Comparison of ENCODE assay signal across 11 cellular contexts in the genomic region with DNA sequence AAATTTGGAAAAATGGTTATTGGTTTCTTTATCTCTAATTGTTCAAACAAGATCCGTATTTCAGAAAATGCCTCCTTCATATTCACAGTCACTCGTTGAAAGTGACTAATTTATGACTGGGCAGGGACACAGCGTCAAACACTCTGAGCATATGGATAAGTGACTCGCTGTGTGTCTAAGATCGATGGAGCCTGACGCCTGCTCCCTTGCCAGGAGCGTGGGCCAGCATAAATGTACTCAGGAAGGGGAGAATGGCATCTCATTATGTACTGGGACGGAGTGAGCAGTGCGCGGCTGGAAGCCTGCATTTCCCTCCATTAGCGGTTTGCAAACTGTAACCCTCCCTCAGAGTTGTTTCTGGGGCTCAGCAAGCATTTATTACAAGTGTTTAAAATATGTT.
DNase-seq lines count a peak whose midpoint lies in the region; ATAC-seq, FAIRE-seq and TF ChIP-seq lines count a peak whose summit lies in the region.
"Had no signal": no experiment of that assay in that cellular context is flagged by ENCODE, and none has a peak within 500 bp of the region (broad histone marks: within the 10 kb centered on the region; RNA-seq: fewer than 3 reads in every experiment).

No MANE protein-coding gene starts in this region.

- H3K79me1 ChIP-seq in IMR-90 (ENCODE audit: low read depth in 1 of 2, low read length in 2 of 2), result no peaks in the 10 kb centered on the region

- H3K4ac ChIP-seq in IMR-90 (ENCODE audit: low read depth, low read length), result 0 out of 2 replicates have a peak overlapping the region, but pooled peaks have one; percentile 4

- no peak overlapping the region for H4K5ac ChIP-seq in IMR-90 (ENCODE audit: low read depth, low read length)

- TF ChIP-seq POLR2A in A549 (IDR thresholded peaks at IDR 0.05; ENCODE audit: low read length) (no peak), IMR-90 (IDR thresholded peaks at IDR 0.05; ENCODE audit: low read depth, low read length) (no peak), endothelial cell of umbilical vein (IDR thresholded peaks at IDR 0.05; ENCODE audit: low read depth, low read length) (no peak)

- H2BK5ac ChIP-seq in IMR-90 (ENCODE audit: low read depth, low read length, poor library complexity, severe bottlenecking), result no peak overlapping the region

- 45% methylated on average over 11 of the region's 11 CpGs for WGBS in A549 (ENCODE audit: missing lambda C conversion rate)
- no CpG with 5 or more reads among the region's 11 CpGs for WGBS in IMR-90 (ENCODE audit: extremely low coverage in 2 of 2, insufficient read length in 1 of 2), 2 experiments
- 4 to 11% methylated on average over 11 of the region's 11 CpGs for WGBS in aorta, 2 donors

- TF ChIP-seq RAD21 in A549 (conservative IDR thresholded peaks at IDR 0.05 in 1 of 2, IDR thresholded peaks at IDR 0.05 in 1 of 2) (no peak), IMR-90 (IDR thresholded peaks at IDR 0.05; ENCODE audit: low read length) (no peak)

- H4K91ac ChIP-seq in IMR-90 (ENCODE audit: insufficient read depth, low read depth, low read length), result no peak overlapping the region

- H3K27me3 ChIP-seq in IMR-90 (ENCODE audit: control insufficient read depth, insufficient read depth, low read length) (no peaks in the 10 kb centered on the region), endothelial cell of umbilical vein (ENCODE audit: control insufficient read depth in 2 of 2, insufficient read depth in 2 of 2, low read length in 2 of 2) (no peaks in the 10 kb centered on the region), aorta (ENCODE audit: control insufficient read depth in 1 of 2, insufficient read depth in 2 of 2, low read length in 1 of 2) (no peaks in the 10 kb centered on the region)

- CTCF ChIA-PET in A549 (lab: Yijun Ruan, JAX) (interaction anchor here (2.6 kb wide), 1 partner anchor 19 kb away, joined by 12 read pairs; no protein-coding TSS in a partner anchor), IMR-90 (lab: Yijun Ruan, JAX) (no interaction called here), endothelial cell of umbilical vein (lab: Charles Lee) (interaction anchor here (1.0 to 1.3 kb wide), 3 partner anchors 9 to 237 kb away, joined by 3 to 4 read pairs (median 3); no protein-coding TSS in a partner anchor)

- H3K4me1 Mint-ChIP-seq in activated T-cell treated with anti-CD3 and anti-CD28 coated beads, Interleukin-2, amount 50 U/mL, for 24 hours (ENCODE audit: low read depth), result peaks cover 7% of the 10 kb centered on the region

- dilution Hi-C loops in IMR-90 (cut with HindIII; ENCODE audit: low sequenced_read_pairs, unreplicated experiment) (no loop called here), endothelial cell of umbilical vein (cut with MboI; ENCODE audit: extremely low pct_ligation_motif_present, low sequenced_read_pairs) (no loop called here)

- peak overlapping the region; percentile 6; the same call in 1 of the 2 replicates for H2BK120ac ChIP-seq in IMR-90 (ENCODE audit: low read depth, low read length)

- no peak overlapping the region for H3K4me3 Mint-ChIP-seq in activated T-cell treated with anti-CD3 and anti-CD28 coated beads, Interleukin-2, amount 50 U/mL, for 24 hours
- H3K4me3 Mint-ChIP-seq: T-helper 2 cell treated with Interferon-gamma antibody and Interleukin-4, amounts not matched to agents 5 μg/mL and 100 μg/mL, for 36 hours; type B pancreatic cell had no signal

- H3K27me3 Mint-ChIP-seq in activated T-cell treated with anti-CD3 and anti-CD28 coated beads, Interleukin-2, amount 50 U/mL, for 24 hours, result peaks cover 24% of the 10 kb centered on the region

- DNase-seq in A549 (ENCODE audit: low read depth in 1 of 2, low spot score in 1 of 2), result no peak
- peak; percentile 55 for DNase-seq in IMR-90
- peak; percentile 17 for DNase-seq in NCI-H524 treated with DMSO at 0.1 percent for 48 hours (lab: John Stamatoyannopoulos, UW)
- DNase-seq in endothelial cell of umbilical vein (ENCODE audit: low read depth, low spot score), result peak; percentile 64
- no peak for DNase-seq in aorta
- no peak for DNase-seq in stimulated activated CD4-positive, alpha-beta T cell treated with anti-CD3 and anti-CD28 coated beads, Interleukin-4, amount 100 ng/mL, for 24 hours
- DNase-seq in retina, result no peak
- no peak for DNase-seq in activated T-cell treated with anti-CD3 and anti-CD28 coated beads, Interleukin-2, amount 50 U/mL, for 24 hours
- DNase-seq: nucleus accumbens had no signal

- H3K4me1 ChIP-seq in A549, result peaks cover 14% of the 10 kb centered on the region; the same call in 1 of the 3 replicates
- H3K4me1 ChIP-seq in IMR-90 (ENCODE audit: control insufficient read depth, insufficient read depth, low read length), result peaks cover 6% of the 10 kb centered on the region
- H3K4me1 ChIP-seq in endothelial cell of umbilical vein (ENCODE audit: control insufficient read depth, extremely low read depth, insufficient read depth, low read length), result peaks cover 67% of the 10 kb centered on the region
- no peaks in the 10 kb centered on the region for H3K4me1 ChIP-seq in aorta (ENCODE audit: control insufficient read depth in 1 of 2, insufficient read depth in 2 of 2, low read length in 2 of 2)

- H3K9me1 ChIP-seq in IMR-90 (ENCODE audit: insufficient read depth, low read length), result peaks cover 5% of the 10 kb centered on the region; the same call in 1 of the 2 replicates
- no peaks in the 10 kb centered on the region for H3K9me1 ChIP-seq in endothelial cell of umbilical vein (replicated peaks; ENCODE audit: control insufficient read depth, extremely low read depth, insufficient read depth, low read length)

- no peak overlapping the region for H3K23ac ChIP-seq in IMR-90 (ENCODE audit: low read depth, low read length)

- no peak overlapping the region for H3K4me3 ChIP-seq in A549
- no peak overlapping the region for H3K4me3 ChIP-seq in IMR-90 (ENCODE audit: insufficient read depth, low read depth, low read length)
- no peak overlapping the region for H3K4me3 ChIP-seq in endothelial cell of umbilical vein (replicated peaks in 1 of 3; ENCODE audit: insufficient read depth in 1 of 3, low read depth in 1 of 3, low read length in 3 of 3)
- no peak overlapping the region for H3K4me3 ChIP-seq in aorta (ENCODE audit: low read length in 2 of 2)

- FAIRE-seq in A549 (lab: Jason Lieb, UNC) (no peak), endothelial cell of umbilical vein (lab: Jason Lieb, UNC) (peak; percentile 78)

- H3K79me2 ChIP-seq in endothelial cell of umbilical vein (ENCODE audit: control insufficient read depth, insufficient read depth, low read length), result peaks cover 33% of the 10 kb centered on the region

- H4K8ac ChIP-seq in IMR-90 (ENCODE audit: low read depth in 2 of 2, low read length in 2 of 2), result no peak overlapping the region

- H3K9me3 ChIP-seq in A549 (no peaks in the 10 kb centered on the region), IMR-90 (ENCODE audit: control insufficient read depth, insufficient read depth, low read length) (peaks cover 2% of the 10 kb centered on the region), endothelial cell of umbilical vein (replicated peaks; ENCODE audit: control insufficient read depth, insufficient read depth, low read length) (no peaks in the 10 kb centered on the region), aorta (ENCODE audit: control insufficient read depth, low read length) (no peaks in the 10 kb centered on the region)

- H3K4me2 ChIP-seq in A549 (peak overlapping the region; percentile 42), IMR-90 (ENCODE audit: low read depth, low read length) (peak overlapping the region; percentile 31), endothelial cell of umbilical vein (ENCODE audit: insufficient read depth, low read length) (peak overlapping the region; percentile 32)

- no peak overlapping the region for H2BK20ac ChIP-seq in IMR-90 (ENCODE audit: low read depth, low read length)

- no peak overlapping the region for H3K27ac Mint-ChIP-seq in activated T-cell treated with anti-CD3 and anti-CD28 coated beads, Interleukin-2, amount 50 U/mL, for 24 hours
- H3K27ac Mint-ChIP-seq: T-helper 2 cell treated with Interferon-gamma antibody and Interleukin-4, amounts not matched to agents 5 μg/mL and 100 μg/mL, for 36 hours; type B pancreatic cell had no signal

- BruUV-seq in IMR-90 (replicated peaks; lab: Mats Ljungman, UMichigan), result no TSS peak
- BruUV-seq in endothelial cell of umbilical vein (replicated peaks; lab: Mats Ljungman, UMichigan), result no TSS peak

- H3K56ac ChIP-seq in IMR-90 (ENCODE audit: extremely low read depth, insufficient read depth, low read length), result no peak overlapping the region

- H2AFZ ChIP-seq in IMR-90 (replicated peaks; ENCODE audit: low read length, poor library complexity), result peak overlapping the region; percentile 87
- H2AFZ ChIP-seq in endothelial cell of umbilical vein (ENCODE audit: low read depth, low read length), result peak overlapping the region; percentile 73

- H2BK15ac ChIP-seq in IMR-90 (ENCODE audit: low read depth, low read length), result peak overlapping the region; percentile 19; the same call in 2 of the 3 replicates

- H3K9me3 Mint-ChIP-seq in activated T-cell treated with anti-CD3 and anti-CD28 coated beads, Interleukin-2, amount 50 U/mL, for 24 hours, result no peaks in the 10 kb centered on the region
- H3K9me3 Mint-ChIP-seq: T-helper 2 cell treated with Interferon-gamma antibody and Interleukin-4, amounts not matched to agents 5 μg/mL and 100 μg/mL, for 36 hours; type B pancreatic cell had no signal

- ATAC-seq in A549 (no peak; a peak in 1 of 6 replicates), IMR-90 (ENCODE audit: low read depth) (no peak), aorta (ENCODE audit: low FRiP score) (no peak)

- no peak for TF ChIP-seq EP300 in A549 (IDR thresholded peaks at IDR 0.05)

- intact Hi-C loops in IMR-90 (cut with micrococcal nuclease) (loop anchor here (10.0 kb wide), 1 partner anchor 138 kb away; no protein-coding TSS in a partner anchor), endothelial cell of umbilical vein (cut with micrococcal nuclease) (loop anchor here (5.0 kb wide), 1 partner anchor 720 kb away; no protein-coding TSS in a partner anchor), aorta (cut with DNase I) (no loop called here)

- H3K27ac ChIP-seq in A549, result peak overlapping the region in 1 of 2 experiments; percentile 65; a peak in 1 of 6 replicates
- no peak overlapping the region for H3K27ac ChIP-seq in IMR-90 (ENCODE audit: insufficient read depth, low read length)
- H3K27ac ChIP-seq in endothelial cell of umbilical vein (ENCODE audit: insufficient read depth, low read depth, low read length), result peak overlapping the region; percentile 86
- H3K27ac ChIP-seq in aorta (ENCODE audit: low read depth in 1 of 2, low read length in 2 of 2), result no peak overlapping the region

- in situ Hi-C loops in IMR-90 (cut with MboI; ENCODE audit: low sequenced_read_pairs), result no loop called here

- 0 out of 2 replicates have a peak overlapping the region, but pooled peaks have one; percentile 27 for H3K14ac ChIP-seq in IMR-90 (replicated peaks; ENCODE audit: low read depth, low read length)

- H4K20me1 ChIP-seq in IMR-90 (ENCODE audit: insufficient read depth, low read length), result no peaks in the 10 kb centered on the region
- H4K20me1 ChIP-seq in endothelial cell of umbilical vein (replicated peaks; ENCODE audit: control insufficient read depth, extremely low read depth, insufficient read depth, low read length), result no peaks in the 10 kb centered on the region

- POLR2A ChIA-PET in A549 (lab: Yijun Ruan, JAX), result no interaction called here
- POLR2A ChIA-PET in IMR-90 (lab: Charles Lee; ENCODE audit: unreplicated experiment), result no interaction called here
- POLR2A ChIA-PET in endothelial cell of umbilical vein (lab: Charles Lee), result no interaction called here

- peak overlapping the region; percentile 2; the same call in 1 of the 2 replicates for H2AK5ac ChIP-seq in IMR-90 (ENCODE audit: low read depth, low read length)

- no peak overlapping the region for H2AK9ac ChIP-seq in IMR-90 (replicated peaks; ENCODE audit: low read depth, low read length, poor library complexity)

- H3K9ac ChIP-seq in IMR-90 (ENCODE audit: low read depth, low read length), result peak overlapping the region; percentile 62
- H3K9ac ChIP-seq in endothelial cell of umbilical vein (replicated peaks; ENCODE audit: extremely low read depth, insufficient read depth, low read length), result peak overlapping the region; percentile 53

- H3K18ac ChIP-seq in IMR-90 (ENCODE audit: low read depth, low read length), result no peak overlapping the region

- H3K36me3 ChIP-seq in IMR-90 (ENCODE audit: control insufficient read depth, insufficient read depth, low read length), result no peaks in the 10 kb centered on the region
- H3K36me3 ChIP-seq in endothelial cell of umbilical vein (ENCODE audit: control insufficient read depth in 2 of 2, extremely low read depth in 1 of 2, insufficient read depth in 2 of 2, low read length in 2 of 2), result no peaks in the 10 kb centered on the region
- no peaks in the 10 kb centered on the region for H3K36me3 ChIP-seq in aorta (ENCODE audit: control insufficient read depth in 1 of 2, insufficient read depth in 2 of 2, low read length in 1 of 2)

- TF ChIP-seq CTCF in A549 (IDR thresholded peaks at IDR 0.05) (no peak), IMR-90 (conservative IDR thresholded peaks at IDR 0.05; ENCODE audit: low read depth, low read length) (no peak), endothelial cell of umbilical vein (IDR thresholded peaks at IDR 0.05; ENCODE audit: extremely low read depth in 1 of 2, insufficient read depth in 1 of 2, low read depth in 1 of 2, low read length in 2 of 2) (no peak)

- no peaks in the 10 kb centered on the region for H3K36me3 Mint-ChIP-seq in activated T-cell treated with anti-CD3 and anti-CD28 coated beads, Interleukin-2, amount 50 U/mL, for 24 hours (ENCODE audit: low read depth)
- H3K36me3 Mint-ChIP-seq: type B pancreatic cell had no signal

Comparison
In these comparisons a context has a peak if more than half of its experiments do, and no peak if none do; other contexts are left out.
1. DNase-seq: peak in IMR-90 (single experiment), NCI-H524 treated with DMSO at 0.1 percent for 48 hours (single experiment) and endothelial cell of umbilical vein (single experiment); none in A549 (0 of 2), aorta (0 of 2), stimulated activated CD4-positive, alpha-beta T cell treated with anti-CD3 and anti-CD28 coated beads, Interleukin-4, amount 100 ng/mL, for 24 hours (single experiment), retina (single experiment) and activated T-cell treated with anti-CD3 and anti-CD28 coated beads, Interleukin-2, amount 50 U/mL, for 24 hours (single experiment).
2. intact Hi-C loops: an anchor here in IMR-90 (10.0 kb wide) and endothelial cell of umbilical vein (5.0 kb wide); none called in aorta.
3. Peak in every context shown above with its lines, with median percentiles within 50 percentile points of each other: H3K4me2 ChIP-seq.